In genomic region chr18:47929681-47930085, GRCh38 we compare ENCODE assay signal across 8 cellular contexts. TPM values are rescaled to one million over a fixed set of nuclear protein-coding genes. Genes with fewer than 3 reads are reported as not detected.
DNase-seq lines count a peak whose midpoint lies in the region; ATAC-seq and TF ChIP-seq lines count a peak whose summit lies in the region.

No MANE protein-coding gene starts in this region.

- H3K4me3 Mint-ChIP-seq in activated T-cell treated with anti-CD3 and anti-CD28 coated beads, Interleukin-2, amount 50 U/mL, for 4 hours, result peak overlapping the region; percentile 92

- ATAC-seq in GM21717 (IDR thresholded peaks at IDR 0.05; ENCODE audit: unreplicated experiment), result peak; percentile 2
- peak in 1 of 2 donors; percentile 1 for ATAC-seq in activated T-cell treated with anti-CD3 and anti-CD28 coated beads, Interleukin-2, amount 50 U/mL, for 4 hours
- peak in 4 of 8 donors; percentile 0 to 2 (median 1) for ATAC-seq in heart right ventricle
- no peak for ATAC-seq in HG03039 (IDR thresholded peaks at IDR 0.05; ENCODE audit: unreplicated experiment)

- H3K9me3 Mint-ChIP-seq in activated T-cell treated with anti-CD3 and anti-CD28 coated beads, Interleukin-2, amount 50 U/mL, for 4 hours, result no peaks in the 10 kb centered on the region

- peak overlapping the region; percentile 94 for H3K27ac ChIP-seq in BLaER1
- peak overlapping the region; percentile 93 to 99 (median 98) for H3K27ac ChIP-seq in heart right ventricle

- DNase-seq in activated T-cell treated with anti-CD3 and anti-CD28 coated beads, Interleukin-2, amount 50 U/mL, for 4 hours, result no peak
- DNase-seq in heart right ventricle (peak in 1 of 2 donors; percentile 10), retinal pigment epithelial cell (ENCODE audit: low read depth) (no peak), activated gamma-delta T cell treated with Interleukin-2 at 50 U/mL for 16 hours (no peak), NCI-H774 (lab: John Stamatoyannopoulos, UW) (no peak)

- H3K36me3 ChIP-seq in BLaER1 (0 out of 2 replicates have a peak, but pooled peaks cover 4% of the 10 kb centered on the region), heart right ventricle (no peaks in the 10 kb centered on the region)

- H3K9me3 ChIP-seq in BLaER1, result no peaks in the 10 kb centered on the region
- H3K9me3 ChIP-seq in heart right ventricle, result no peaks in the 10 kb centered on the region

- H3K4me1 ChIP-seq in BLaER1 (peaks cover 40% of the 10 kb centered on the region), heart right ventricle (peaks cover 0 to 58% (median 54%) of the 10 kb centered on the region in 9 donors)

- peaks cover 55% of the 10 kb centered on the region for H3K4me1 Mint-ChIP-seq in activated T-cell treated with anti-CD3 and anti-CD28 coated beads, Interleukin-2, amount 50 U/mL, for 4 hours (ENCODE audit: low read depth)

- intact Hi-C loops in heart right ventricle (cut with DNase I), result loop anchor here in 7 of 10 donors (2.0 to 10.0 kb wide), 7 partner anchors 67 to 1535 kb away; partner anchors contain the start of gene DYM (in 1 of the 7)

- H4K20me1 ChIP-seq in BLaER1, result peaks cover 52% of the 10 kb centered on the region

- H3K4me2 ChIP-seq in BLaER1, result peak overlapping the region; percentile 85

- H3K27me3 ChIP-seq in BLaER1 (no peaks in the 10 kb centered on the region), heart right ventricle (no peaks in the 10 kb centered on the region)

- 0 to 1% methylated on average over 10 of the region's 10 CpGs for WGBS in heart right ventricle, 2 donors

- peak overlapping the region; percentile 87 for H3K4me3 ChIP-seq in BLaER1
- H3K4me3 ChIP-seq in heart right ventricle, result peak overlapping the region; percentile 62 to 93 (median 88)
- H3K4me3 ChIP-seq in retinal pigment epithelial cell (ENCODE audit: low read length), result peak overlapping the region; percentile 83

- TF ChIP-seq CTCF in heart right ventricle (IDR thresholded peaks at IDR 0.05), result no peak
- TF ChIP-seq CTCF in retinal pigment epithelial cell (conservative IDR thresholded peaks at IDR 0.05; ENCODE audit: low read depth, low read length), result no peak

- H3K27me3 Mint-ChIP-seq in activated T-cell treated with anti-CD3 and anti-CD28 coated beads, Interleukin-2, amount 50 U/mL, for 4 hours (ENCODE audit: low read depth), result no peaks in the 10 kb centered on the region

- peak overlapping the region; percentile 89 for H3K9ac ChIP-seq in BLaER1

- H3K36me3 Mint-ChIP-seq in activated T-cell treated with anti-CD3 and anti-CD28 coated beads, Interleukin-2, amount 50 U/mL, for 4 hours (ENCODE audit: insufficient read depth), result peaks cover 3% of the 10 kb centered on the region

RNA-seq across cellular contexts. Expression of gene SMAD2, which starts 0.8 kb away (rescaled TPM):
- total RNA-seq in activated T-cell treated with anti-CD3 and anti-CD28 coated beads, Interleukin-2, amount 50 U/mL, for 4 hours, result 100 to 1,000 TPM; 129 to 147 (median 138) TPM
- total RNA-seq in heart right ventricle, result 100 to 1,000 TPM in 4 of 10 donors, 10 to 100 TPM in 6; 76.2 to 118 (median 95.0) TPM
- polyA plus RNA-seq in heart right ventricle, result 10 to 100 TPM; 11.6 to 26.4 TPM
